In genomic region chr18:21243041-21243431, GRCh38 we compare ENCODE assay signal across 9 cellular contexts. TPM values are rescaled to one million over a fixed set of nuclear protein-coding genes. Genes with fewer than 3 reads are reported as not detected.
DNase-seq lines count a peak whose midpoint lies in the region; ATAC-seq, FAIRE-seq and TF ChIP-seq lines count a peak whose summit lies in the region.
"Had no signal": no experiment of that assay in that cellular context is flagged by ENCODE, and none has a peak within 500 bp of the region (broad histone marks: within the 10 kb centered on the region; RNA-seq: fewer than 3 reads in every experiment).

No MANE protein-coding gene starts in this region.

- ATAC-seq in GM18873 (IDR thresholded peaks at IDR 0.05; ENCODE audit: low FRiP score, unreplicated experiment) (no peak), GM21825 (IDR thresholded peaks at IDR 0.05; ENCODE audit: unreplicated experiment) (no peak)

- H3K4me1 ChIP-seq in stomach: peaks cover 21 to 27% (median 24%) of the 10 kb centered on the region in 4 donors

- 3 to 17% (median 6%) methylated on average over 20 to 21 of the region's 21 CpGs for WGBS in stomach, 5 donors

- no peaks in the 10 kb centered on the region for H3K36me3 ChIP-seq in stomach

- H3K36me3 Mint-ChIP-seq in activated naive CD8-positive, alpha-beta T cell treated with anti-CD3 and anti-CD28 coated beads for 36 hours: no peaks in the 10 kb centered on the region

- H3K9me3 Mint-ChIP-seq in activated naive CD8-positive, alpha-beta T cell treated with anti-CD3 and anti-CD28 coated beads for 36 hours: no peaks in the 10 kb centered on the region

- peaks cover 9% of the 10 kb centered on the region for H3K4me1 Mint-ChIP-seq in activated naive CD8-positive, alpha-beta T cell treated with anti-CD3 and anti-CD28 coated beads for 36 hours

- no peak for TF ChIP-seq POLR2A in stomach (IDR thresholded peaks at IDR 0.05)

- H3K27me3 Mint-ChIP-seq in activated naive CD8-positive, alpha-beta T cell treated with anti-CD3 and anti-CD28 coated beads for 36 hours: peaks cover 70% of the 10 kb centered on the region

- H3K27ac Mint-ChIP-seq in activated naive CD8-positive, alpha-beta T cell treated with anti-CD3 and anti-CD28 coated beads for 36 hours: no peak overlapping the region

- no peak for TF ChIP-seq EP300 in stomach (IDR thresholded peaks at IDR 0.05)

- DNase-seq in DMS79 treated with DMSO at 0.1 percent for 48 hours (lab: John Stamatoyannopoulos, UW): peak; percentile 6
- no peak for DNase-seq in DMS79 (lab: John Stamatoyannopoulos, UW)
- DNase-seq in activated naive CD8-positive, alpha-beta T cell treated with anti-CD3 and anti-CD28 coated beads for 36 hours: no peak
- peak; percentile 27 for DNase-seq in iPS-NIHi11 (ENCODE audit: low spot score)
- no peak for DNase-seq in stomach
- DNase-seq in RCC 7860 (ENCODE audit: low spot score): no peak

- peaks cover 6 to 62% (median 34%) of the 10 kb centered on the region in 3 donors for H3K27me3 ChIP-seq in stomach

- no peak for TF ChIP-seq CTCF in stomach (IDR thresholded peaks at IDR 0.05)

- H3K4me3 ChIP-seq in stomach: peak overlapping the region; percentile 49 to 85 (median 60)

- no peaks in the 10 kb centered on the region for H3K9me3 ChIP-seq in stomach

- no peak for FAIRE-seq in RCC 7860 (lab: Jason Lieb, UNC)
- FAIRE-seq: A204.1 had no signal

- no peak overlapping the region for H3K27ac ChIP-seq in stomach

- intact Hi-C loops in stomach (cut with DNase I; ENCODE audit: low total_unique reads): no loop called here

- peak overlapping the region; percentile 37 for H3K4me3 Mint-ChIP-seq in activated naive CD8-positive, alpha-beta T cell treated with anti-CD3 and anti-CD28 coated beads for 36 hours

RNA-seq across cellular contexts. Expression of gene GREB1L, which starts 1.0 kb away (rescaled TPM):
- total RNA-seq in activated naive CD8-positive, alpha-beta T cell treated with anti-CD3 and anti-CD28 coated beads for 36 hours: not detected
- 10 to 100 TPM in 1 of 5 donors, 1 to 10 TPM in 1, under 1 TPM in 3; 0.43 to 77.6 (median 0.87) TPM for total RNA-seq in stomach
- polyA plus RNA-seq in stomach: under 1 TPM in 2 of 3 donors, not detected in 1; 0.15 TPM

Comparison
In these comparisons a context has a peak if more than half of its experiments do, and no peak if none do; other contexts are left out.
1. DNase-seq: peak in DMS79 treated with DMSO at 0.1 percent for 48 hours (single experiment) and iPS-NIHi11 (single experiment); none in DMS79 (single experiment), activated naive CD8-positive, alpha-beta T cell treated with anti-CD3 and anti-CD28 coated beads for 36 hours (single experiment), stomach (single experiment) and RCC 7860 (single experiment).